ENCODE assay signal across 9 cellular contexts in the genomic region with DNA sequence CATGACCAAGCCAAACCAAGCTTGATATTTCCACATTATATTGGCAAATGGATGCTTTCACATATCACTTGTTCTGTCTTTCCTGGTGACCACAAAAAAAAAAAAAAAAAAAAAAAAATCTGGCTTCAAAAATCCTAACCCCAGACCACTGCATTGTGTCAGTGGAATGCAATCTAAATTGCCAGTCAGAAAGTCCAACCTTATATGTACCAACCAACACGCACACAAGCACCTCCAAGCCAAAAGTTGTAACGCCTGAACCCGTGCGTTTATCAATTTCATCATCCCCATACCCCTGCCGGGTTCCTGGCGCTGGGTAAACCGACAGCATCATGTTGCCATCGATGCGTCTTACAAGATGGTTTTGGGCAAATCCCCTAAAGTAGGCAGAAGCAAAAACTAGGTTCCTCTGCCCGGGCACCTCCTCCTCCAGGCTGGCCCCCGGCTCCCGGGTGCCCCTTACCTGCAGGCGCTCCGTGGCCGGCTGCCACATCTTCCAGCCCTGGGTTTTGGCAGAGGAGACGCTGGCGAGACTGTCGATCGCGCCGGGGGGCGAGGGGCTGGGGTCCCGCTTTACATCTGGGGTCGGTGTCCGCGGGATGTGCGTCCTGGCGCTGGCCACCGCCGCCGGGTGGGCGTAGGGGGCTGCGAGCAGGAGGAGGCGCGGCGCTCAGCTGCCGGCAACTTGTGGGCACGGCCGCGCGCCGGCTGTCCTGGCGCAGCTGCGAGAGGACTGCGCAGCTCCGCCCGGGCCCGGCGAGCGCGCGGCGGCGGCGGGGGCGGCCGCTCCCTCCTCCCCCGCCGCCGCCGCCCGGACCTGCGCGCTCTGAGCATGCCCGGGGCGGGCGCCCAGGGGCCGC. TPM values are rescaled to one million over a fixed set of nuclear protein-coding genes. Genes with fewer than 3 reads are reported as not detected.
DNase-seq lines count a peak whose midpoint lies in the region; ATAC-seq lines count a peak whose summit lies in the region.
"Had no signal": no experiment of that assay in that cellular context is flagged by ENCODE, and none has a peak within 500 bp of the region (broad histone marks: within the 10 kb centered on the region; RNA-seq: fewer than 3 reads in every experiment).

A gene with protein sequence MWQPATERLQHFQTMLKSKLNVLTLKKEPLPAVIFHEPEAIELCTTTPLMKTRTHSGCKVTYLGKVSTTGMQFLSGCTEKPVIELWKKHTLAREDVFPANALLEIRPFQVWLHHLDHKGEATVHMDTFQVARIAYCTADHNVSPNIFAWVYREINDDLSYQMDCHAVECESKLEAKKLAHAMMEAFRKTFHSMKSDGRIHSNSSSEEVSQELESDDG (minus strand): TSS at position 737 of the 860 bp plus-strand sequence. CDS start 244 bp downstream, at position 493.

- peak within 1 kb of the TSS; percentile 96 for H2BK120ac ChIP-seq in trophoblast cell (ENCODE audit: insufficient read depth, low read length, poor library complexity)

- H3K36me3 ChIP-seq in SJCRH30 (no peaks in the 10 kb centered on the region), trophoblast cell (ENCODE audit: control insufficient read depth in 1 of 2, insufficient read depth in 2 of 2, low read length in 2 of 2) (no peaks in the 10 kb centered on the region)
- H3K36me3 ChIP-seq: neutrophil had no signal

- H3K18ac ChIP-seq in trophoblast cell (ENCODE audit: low read length), result peak within 1 kb of the TSS; percentile 99

- no peaks in the 10 kb centered on the region for H3K36me3 Mint-ChIP-seq in activated naive CD8-positive, alpha-beta T cell treated with anti-CD3 and anti-CD28 coated beads, Interleukin-2, amount 50 U/mL, for 24 hours (ENCODE audit: low read depth)
- no peaks in the 10 kb centered on the region for H3K36me3 Mint-ChIP-seq in activated CD4-positive, alpha-beta memory T cell treated with anti-CD3 and anti-CD28 coated beads for 36 hours

- H4K91ac ChIP-seq in trophoblast cell (ENCODE audit: low read depth, low read length), result peak within 1 kb of the TSS; percentile 94

- H3K27ac ChIP-seq in SJCRH30 (no peak within 1 kb of the TSS), trophoblast cell (ENCODE audit: low read depth, low read length) (peak within 1 kb of the TSS; percentile 61)
- H3K27ac ChIP-seq: neutrophil had no signal

- peaks cover 35% of the 10 kb centered on the region for H3K27me3 Mint-ChIP-seq in activated naive CD8-positive, alpha-beta T cell treated with anti-CD3 and anti-CD28 coated beads, Interleukin-2, amount 50 U/mL, for 24 hours
- H3K27me3 Mint-ChIP-seq in activated CD4-positive, alpha-beta memory T cell treated with anti-CD3 and anti-CD28 coated beads for 36 hours, result peaks cover 22% of the 10 kb centered on the region

- peak within 1 kb of the TSS; percentile 98 for H4K12ac ChIP-seq in trophoblast cell (ENCODE audit: low read depth, low read length)

- peak within 1 kb of the TSS; percentile 91 for H3K4me2 ChIP-seq in trophoblast cell (ENCODE audit: low read length)

- peak within 1 kb of the TSS; percentile 95 for H3K4ac ChIP-seq in trophoblast cell (ENCODE audit: low read depth, low read length)

- H3K4me3 ChIP-seq in SJCRH30, result peak within 1 kb of the TSS; percentile 68
- peak within 1 kb of the TSS; percentile 85 for H3K4me3 ChIP-seq in trophoblast cell (ENCODE audit: low read depth, low read length)

- peak; percentile 67 for DNase-seq in HCEC 1CT
- DNase-seq in SJCRH30, result peak; percentile 23 to 67
- peak; percentile 66 for DNase-seq in Right ventricle myocardium superior
- peak; percentile 43 to 70 for DNase-seq in trophoblast cell
- no peak for DNase-seq in activated gamma-delta T cell treated with Interleukin-2 at 50 U/mL for 16 hours
- DNase-seq in activated naive CD8-positive, alpha-beta T cell treated with anti-CD3 and anti-CD28 coated beads, Interleukin-2, amount 50 U/mL, for 24 hours, result no peak
- DNase-seq in activated CD4-positive, alpha-beta memory T cell treated with anti-CD3 and anti-CD28 coated beads for 36 hours, result no peak

- peak within 1 kb of the TSS; percentile 81 for H3K9ac ChIP-seq in trophoblast cell (ENCODE audit: low read length)

- H2AFZ ChIP-seq in trophoblast cell (ENCODE audit: insufficient read depth, low read length, poor library complexity), result peak within 1 kb of the TSS; percentile 96

- intact Hi-C loops in Right ventricle myocardium superior (cut with DNase I), result loop anchor here (5.0 to 10.0 kb wide), 2 partner anchors 138 to 586 kb away; no protein-coding TSS in a partner anchor
- intact Hi-C loops in activated CD4-positive, alpha-beta memory T cell treated with anti-CD3 and anti-CD28 coated beads for 36 hours (cut with micrococcal nuclease), result no loop called here

- H2BK12ac ChIP-seq in trophoblast cell (ENCODE audit: low read length), result peak within 1 kb of the TSS; percentile 95

- no peaks in the 10 kb centered on the region for H3K9me3 ChIP-seq in SJCRH30 (replicated peaks)
- H3K9me3 ChIP-seq in trophoblast cell (ENCODE audit: insufficient read depth, low read depth, low read length), result no peaks in the 10 kb centered on the region
- H3K9me3 ChIP-seq: neutrophil had no signal

- no peak within 1 kb of the TSS for H3K23ac ChIP-seq in trophoblast cell (ENCODE audit: low read length)

- POLR2A ChIA-PET in activated CD4-positive, alpha-beta memory T cell treated with anti-CD3 and anti-CD28 coated beads for 36 hours (lab: Charles Lee), result no interaction called here

- peak within 1 kb of the TSS; percentile 94 for H4K8ac ChIP-seq in trophoblast cell (ENCODE audit: low read depth, low read length)

- H3K14ac ChIP-seq in trophoblast cell (ENCODE audit: low read length), result peak within 1 kb of the TSS; percentile 96

- peak; percentile 81 for ATAC-seq in Right ventricle myocardium superior (ENCODE audit: poor library complexity)
- no peak for ATAC-seq in activated naive CD8-positive, alpha-beta T cell treated with anti-CD3 and anti-CD28 coated beads, Interleukin-2, amount 50 U/mL, for 24 hours
- no peak for ATAC-seq in HG02759 (IDR thresholded peaks at IDR 0.05; ENCODE audit: unreplicated experiment)

- CTCF ChIA-PET in activated CD4-positive, alpha-beta memory T cell treated with anti-CD3 and anti-CD28 coated beads for 36 hours (lab: Charles Lee), result interaction anchor here (5.1 kb wide), 1 partner anchor 1381 kb away, joined by 21 read pairs; no protein-coding TSS in a partner anchor

- no peak within 1 kb of the TSS for H3K27ac Mint-ChIP-seq in activated naive CD8-positive, alpha-beta T cell treated with anti-CD3 and anti-CD28 coated beads, Interleukin-2, amount 50 U/mL, for 24 hours
- no peak within 1 kb of the TSS for H3K27ac Mint-ChIP-seq in activated CD4-positive, alpha-beta memory T cell treated with anti-CD3 and anti-CD28 coated beads for 36 hours

- H3K4me3 Mint-ChIP-seq in activated naive CD8-positive, alpha-beta T cell treated with anti-CD3 and anti-CD28 coated beads, Interleukin-2, amount 50 U/mL, for 24 hours, result no peak within 1 kb of the TSS
- no peak within 1 kb of the TSS for H3K4me3 Mint-ChIP-seq in activated CD4-positive, alpha-beta memory T cell treated with anti-CD3 and anti-CD28 coated beads for 36 hours

- H3K4me1 Mint-ChIP-seq in activated naive CD8-positive, alpha-beta T cell treated with anti-CD3 and anti-CD28 coated beads, Interleukin-2, amount 50 U/mL, for 24 hours, result no peaks in the 10 kb centered on the region
- peaks cover 3% of the 10 kb centered on the region for H3K4me1 Mint-ChIP-seq in activated CD4-positive, alpha-beta memory T cell treated with anti-CD3 and anti-CD28 coated beads for 36 hours (ENCODE audit: low read depth)

- H3K4me1 ChIP-seq in SJCRH30 (no peaks in the 10 kb centered on the region), trophoblast cell (ENCODE audit: control insufficient read depth in 1 of 2, insufficient read depth in 2 of 2, low read length in 2 of 2) (peaks cover 3 to 5% of the 10 kb centered on the region in 2 experiments)

- H3K79me1 ChIP-seq in trophoblast cell (ENCODE audit: low read length), result peaks cover 6% of the 10 kb centered on the region

- no CpG with 5 or more reads among the region's 68 CpGs for WGBS in trophoblast cell (ENCODE audit: extremely low coverage, insufficient coverage, insufficient read length)

- H3K9me3 Mint-ChIP-seq in activated naive CD8-positive, alpha-beta T cell treated with anti-CD3 and anti-CD28 coated beads, Interleukin-2, amount 50 U/mL, for 24 hours, result no peaks in the 10 kb centered on the region
- H3K9me3 Mint-ChIP-seq in activated CD4-positive, alpha-beta memory T cell treated with anti-CD3 and anti-CD28 coated beads for 36 hours, result no peaks in the 10 kb centered on the region

- H3K27me3 ChIP-seq in SJCRH30 (no peaks in the 10 kb centered on the region), trophoblast cell (ENCODE audit: insufficient read depth, low read length) (no peaks in the 10 kb centered on the region)

- peak within 1 kb of the TSS; percentile 89 for H2AK5ac ChIP-seq in trophoblast cell (ENCODE audit: low read length)

- peak within 1 kb of the TSS; percentile 81 for H2BK5ac ChIP-seq in trophoblast cell (ENCODE audit: low read depth, low read length, poor library complexity)

- peaks cover 2% of the 10 kb centered on the region for H3K79me2 ChIP-seq in trophoblast cell (ENCODE audit: control insufficient read depth, insufficient read depth, low read length, poor library complexity)

RNA-seq across cellular contexts. Expression of the gene that starts here (rescaled TPM):
- total RNA-seq in SJCRH30 (2014; rRNA removed; shearing (Covaris generic)), result 6.3 and 6.6 TPM in 2 replicates
- total RNA-seq in Right ventricle myocardium superior, result 7.1 TPM
- 50.0 and 53.6 TPM in 2 replicates for polyA plus RNA-seq in trophoblast cell (2013)
- total RNA-seq in activated CD4-positive, alpha-beta memory T cell treated with anti-CD3 and anti-CD28 coated beads for 36 hours, result not detected

Comparison
In these comparisons a context has a peak if more than half of its experiments do, and no peak if none do; other contexts are left out.
1. DNase-seq: peak in HCEC 1CT (single experiment), SJCRH30 (2 of 2), Right ventricle myocardium superior (single experiment) and trophoblast cell (2 of 2); none in activated gamma-delta T cell treated with Interleukin-2 at 50 U/mL for 16 hours (single experiment), activated naive CD8-positive, alpha-beta T cell treated with anti-CD3 and anti-CD28 coated beads, Interleukin-2, amount 50 U/mL, for 24 hours (single experiment) and activated CD4-positive, alpha-beta memory T cell treated with anti-CD3 and anti-CD28 coated beads for 36 hours (single experiment).